21 cellular contexts compared by ENCODE assay signal in genomic region chr1:236922190-236922589, GRCh38.
"Had no signal": no experiment of that assay in that cellular context is flagged by ENCODE, and none has a peak within 500 bp of the region (broad histone marks: within the 10 kb centered on the region; RNA-seq: fewer than 3 reads in every experiment).

No MANE protein-coding gene starts in this region.

- H3K9me3 ChIP-seq: SJCRH30 had no signal

- DNase-seq: KBM-7, MV-4-11, NCI-H1048, NCI-H1105, NCI-H1417, NCI-H146, NCI-H1694 treated with DMSO at 0.1 percent for 48 hours, NCI-H1930, NCI-H2081, NCI-H2107, NCI-H2227 treated with DMSO at 0.1 percent for 48 hours, NCI-H524, NCI-H526 treated with DMSO at 0.1 percent for 48 hours, NCI-H774, RPMI8226, SHP77 treated with DMSO at 0.1 percent for 48 hours, SJCRH30 had no signal

- H3K4me1 ChIP-seq: SJCRH30 had no signal

- ATAC-seq: SK-N-SH treated with all-trans-retinoic acid at 6 μM for 48 hours had no signal

- H3K36me3 ChIP-seq: SJCRH30 had no signal

- H3K4me3 ChIP-seq: SJCRH30 had no signal

- H3K27me3 ChIP-seq: SJCRH30 had no signal

- FAIRE-seq: HTR-8/SVneo, RCC 7860 had no signal

- H3K27ac ChIP-seq: HL-60, SJCRH30 had no signal
